ENCODE assay signal across 12 cellular contexts in the genomic region with DNA sequence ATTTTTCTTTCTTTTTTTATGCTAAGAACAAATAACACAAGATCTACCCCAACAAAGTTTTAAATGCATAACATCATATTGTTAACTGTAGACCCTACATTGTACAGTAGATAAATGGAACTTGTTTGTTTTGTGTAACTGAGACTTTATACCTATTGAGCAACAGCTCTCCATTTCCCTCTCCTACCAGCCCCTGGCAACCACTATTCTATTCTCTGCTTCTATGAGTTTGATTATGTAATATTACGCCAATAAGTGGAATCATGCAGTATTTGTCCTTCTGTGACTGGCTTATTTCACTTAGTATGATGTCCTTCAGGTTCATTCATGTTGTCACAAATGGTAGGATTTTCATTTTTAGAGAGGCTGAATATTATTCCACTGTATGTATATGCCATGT.
"Had no signal": no experiment of that assay in that cellular context is flagged by ENCODE, and none has a peak within 500 bp of the region (broad histone marks: within the 10 kb centered on the region; RNA-seq: fewer than 3 reads in every experiment).

No MANE protein-coding gene starts in this region.

- ATAC-seq: activated T-helper 17 cell treated with anti-CD3 and anti-CD28 coated beads, Interleukin-2, amount 50 U/mL, for 72 hours; gastroesophageal sphincter; naive thymus-derived CD8-positive, alpha-beta T cell; WTC11 had no signal

- FAIRE-seq: astrocyte, endothelial cell of umbilical vein, urothelium cell line had no signal

- DNase-seq: activated CD4-positive, alpha-beta T cell treated with anti-CD3 and anti-CD28 coated beads for 48 hours; activated CD8-positive, alpha-beta memory T cell treated with anti-CD3 and anti-CD28 coated beads for 24 hours; activated naive CD4-positive, alpha-beta T cell treated with anti-CD3 and anti-CD28 coated beads for 36 hours; activated T-cell treated with anti-CD3 and anti-CD28 coated beads for 4 hours; colonic mucosa; naive thymus-derived CD8-positive, alpha-beta T cell had no signal
